In the genomic region with DNA sequence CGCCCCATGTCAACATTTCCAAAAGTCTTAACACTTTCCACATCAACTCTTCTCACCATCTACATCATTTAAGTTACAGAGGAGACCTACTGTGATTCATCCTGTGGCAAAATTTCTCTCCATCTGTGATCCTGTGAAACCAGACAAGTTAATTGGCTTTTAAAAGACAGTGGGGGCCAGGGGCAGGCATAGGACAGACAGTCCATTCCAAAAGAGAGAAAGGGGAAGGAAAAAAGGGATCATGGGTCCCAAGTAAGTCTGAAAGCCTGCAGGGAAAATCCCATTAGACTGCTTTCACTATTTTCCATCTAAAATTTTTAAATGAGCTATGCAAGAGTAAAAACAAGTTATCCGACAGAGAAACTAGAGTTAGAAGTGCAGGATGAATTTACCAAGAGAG, we compare ENCODE assay signal across 7 cellular contexts.
DNase-seq lines count a peak whose midpoint lies in the region; ATAC-seq, FAIRE-seq and TF ChIP-seq lines count a peak whose summit lies in the region.

No MANE protein-coding gene starts in this region.

- intact Hi-C loops in K562 (cut with micrococcal nuclease): loop anchor here (1.0 kb wide), 1 partner anchor 182 kb away; no protein-coding TSS in a partner anchor

- H3K4me3 ChIP-seq in GM12865 (ENCODE audit: low read depth, low read length) (peak overlapping the region; percentile 59), LNCaP clone FGC (ENCODE audit: low read depth, low read length) (peak overlapping the region; percentile 86), K562 (peak overlapping the region; percentile 86; the same call in 1 of the 2 replicates), muscle layer of colon (ENCODE audit: low read depth in 1 of 2, low read length in 2 of 2) (peak overlapping the region; percentile 76 to 77)

- POLR2A ChIA-PET in K562 (lab: Yijun Ruan, JAX): interaction anchor here (0.7 kb wide), 1 partner anchor 1873 kb away, joined by 3 read pairs; no protein-coding TSS in a partner anchor

- TF ChIP-seq RAD21 in K562 (CRISPR knock-in tag; conservative IDR thresholded peaks at IDR 0.05 in 1 of 2, IDR thresholded peaks at IDR 0.05 in 1 of 2): no peak

- no peak overlapping the region for H3K27ac ChIP-seq in K562 (ENCODE audit: extremely low read depth, low read depth, low read length)
- no peak overlapping the region for H3K27ac ChIP-seq in muscle layer of colon (ENCODE audit: low read depth, low read length)

- no peak for TF ChIP-seq CTCF in GM12865 (IDR thresholded peaks at IDR 0.05; ENCODE audit: insufficient read depth, low read depth, low read length, missing control alignments)
- no peak for TF ChIP-seq CTCF in LNCaP clone FGC (IDR thresholded peaks at IDR 0.05; ENCODE audit: control insufficient read depth, extremely low read depth, insufficient read depth)
- TF ChIP-seq CTCF in K562 (IDR thresholded peaks at IDR 0.05 in 2 of 3, conservative IDR thresholded peaks at IDR 0.05 in 1 of 3; ENCODE audit: insufficient read depth in 2 of 3, low read depth in 1 of 3, low read length in 3 of 3): no peak
- TF ChIP-seq CTCF in GM20000 (IDR thresholded peaks at IDR 0.05; ENCODE audit: extremely low read depth, missing control alignments): no peak

- peak overlapping the region; percentile 93 for H3K4me2 ChIP-seq in K562 (ENCODE audit: insufficient read depth, low read length)

- H3K9me1 ChIP-seq in K562 (ENCODE audit: control insufficient read depth, insufficient read depth, low read length): no peaks in the 10 kb centered on the region

- peak overlapping the region; percentile 84 for H2AFZ ChIP-seq in K562 (ENCODE audit: low read depth, low read length)

- H3K9me3 ChIP-seq in K562 (replicated peaks; ENCODE audit: control insufficient read depth, insufficient read depth, low read depth, low read length): no peaks in the 10 kb centered on the region
- no peaks in the 10 kb centered on the region for H3K9me3 ChIP-seq in muscle layer of colon (ENCODE audit: low read length)

- 80% methylated on average over 1 of the region's 2 CpGs for WGBS in K562 (ENCODE audit: insufficient coverage, low coverage, missing lambda C conversion rate)

- in situ Hi-C loops in K562 (cut with MboI): no loop called here

- no peak for TF ChIP-seq EP300 in K562 (IDR thresholded peaks at IDR 0.05; ENCODE audit: low read length)

- no peak for TF ChIP-seq POLR2A in K562 (conservative IDR thresholded peaks at IDR 0.05)

- H3K36me3 ChIP-seq in K562 (ENCODE audit: control insufficient read depth, insufficient read depth, low read length) (no peaks in the 10 kb centered on the region), muscle layer of colon (ENCODE audit: insufficient read depth, low read length) (no peaks in the 10 kb centered on the region)

- no peak for FAIRE-seq in K562 (lab: Jason Lieb, UNC)

- no peak for ATAC-seq in K562
- ATAC-seq in left lobe of liver: no peak
- ATAC-seq in HG02885 (IDR thresholded peaks at IDR 0.05; ENCODE audit: poor library complexity, unreplicated experiment): no peak

- BruUV-seq in K562 (replicated peaks; lab: Mats Ljungman, UMichigan): no TSS peak

- DNase-seq in GM12865 (ENCODE audit: low read depth) (no peak), LNCaP clone FGC (ENCODE audit: low read depth) (no peak), K562 (ENCODE audit: extremely low read depth in 1 of 4, low spot score in 3 of 4) (peak in 1 of 4 experiments; percentile 2), GM20000 (ENCODE audit: low spot score) (no peak), left lobe of liver (ENCODE audit: low spot score) (no peak)

- H3K27me3 ChIP-seq in K562 (ENCODE audit: control insufficient read depth in 2 of 2, insufficient read depth in 2 of 2, low read length in 2 of 2) (no peaks in the 10 kb centered on the region; a peak in 2 of 5 replicates), muscle layer of colon (ENCODE audit: control insufficient read depth in 1 of 2, insufficient read depth in 2 of 2, low read length in 2 of 2) (no peaks in the 10 kb centered on the region)

- H4K20me1 ChIP-seq in K562 (replicated peaks; ENCODE audit: control insufficient read depth, insufficient read depth, low read length): no peaks in the 10 kb centered on the region

- H3K9ac ChIP-seq in K562 (ENCODE audit: insufficient read depth in 1 of 2, low read depth in 2 of 2, low read length in 2 of 2): no peak overlapping the region
- H3K9ac ChIP-seq in muscle layer of colon (ENCODE audit: low read length): peak overlapping the region; percentile 46

- H3K4me1 ChIP-seq in K562 (replicated peaks in 1 of 2; ENCODE audit: control insufficient read depth in 2 of 2, insufficient read depth in 2 of 2, low read length in 2 of 2) (peaks cover 0 to 4% of the 10 kb centered on the region in 2 experiments; a peak in 1 of 5 replicates), muscle layer of colon (ENCODE audit: insufficient read depth, low read length) (peaks cover 18% of the 10 kb centered on the region)

- peaks cover 4% of the 10 kb centered on the region; the same call in 1 of the 3 replicates for H3K79me2 ChIP-seq in K562 (ENCODE audit: control insufficient read depth, insufficient read depth, low read length)

- CTCF ChIA-PET in K562 (lab: Yijun Ruan, JAX; ENCODE audit: low intra/inter-chr PET ratio): interaction anchor here (2.2 kb wide), 1 partner anchor 179 kb away, joined by 6 read pairs; no protein-coding TSS in a partner anchor

TF ChIP-seq in K562, 482 proteins besides CTCF, POLR2A, EP300 and RAD21:
- TF ChIP-seq GABPA (tag; conservative IDR thresholded peaks at IDR 0.05; ENCODE audit: low read depth): 0 out of 2 replicates have a peak, but pooled peaks have one; percentile 14
- TF ChIP-seq FOXM1 (IDR thresholded peaks at IDR 0.05; ENCODE audit: low read depth): no peak
- TF ChIP-seq FOXM1 (CRISPR knock-in tag; IDR thresholded peaks at IDR 0.05; ENCODE audit: low read depth): no peak
